In genomic region chr1:209116705-209117104, GRCh38 we compare ENCODE assay signal across 9 cellular contexts.
"Had no signal": no experiment of that assay in that cellular context is flagged by ENCODE, and none has a peak within 500 bp of the region (broad histone marks: within the 10 kb centered on the region; RNA-seq: fewer than 3 reads in every experiment).

No MANE protein-coding gene starts in this region.

- H3K4me3 Mint-ChIP-seq: HFFc6, IgD-negative memory B cell had no signal

- DNase-seq: GM23248, GOT3, H7, HFFc6, KG1 had no signal

- H3K9ac ChIP-seq: GM23248 had no signal

- H3K4me3 ChIP-seq: GM23248, HAP-1 had no signal

- H3K4me1 ChIP-seq: HAP-1 had no signal

- H3K9me3 Mint-ChIP-seq: IgD-negative memory B cell had no signal

- H3K4me1 Mint-ChIP-seq: IgD-negative memory B cell had no signal

- H3K27ac ChIP-seq: GM23248, HL-60 had no signal

- H3K27ac Mint-ChIP-seq: HFFc6, IgD-negative memory B cell had no signal

- H3K36me3 ChIP-seq: HAP-1 had no signal

- H2AFZ ChIP-seq: GM23248 had no signal

- H3K9me3 ChIP-seq: HAP-1 had no signal

- H3K27me3 Mint-ChIP-seq: IgD-negative memory B cell had no signal

- ATAC-seq: HCT116 had no signal

- H3K36me3 Mint-ChIP-seq: IgD-negative memory B cell had no signal
